Comparison of ENCODE assay signal across 22 cellular contexts in the genomic region with DNA sequence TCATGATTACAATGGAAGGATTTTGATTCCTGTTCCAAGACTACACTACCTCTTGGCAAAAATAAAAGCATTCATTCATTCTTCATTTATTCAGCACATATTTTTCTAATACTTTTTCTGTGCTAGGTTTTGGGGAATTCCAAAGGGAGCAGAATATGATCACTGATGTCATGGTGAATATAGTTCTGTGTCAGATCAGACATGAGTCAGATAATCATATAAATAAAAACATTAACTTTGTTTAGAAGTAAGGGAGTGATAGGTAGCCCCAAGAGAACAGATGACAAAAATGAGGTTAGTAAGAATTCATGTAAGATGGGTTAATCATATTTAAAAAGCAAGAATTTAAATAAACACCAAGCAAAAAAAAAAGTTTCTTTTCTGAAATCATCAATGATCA.
DNase-seq lines count a peak whose midpoint lies in the region; ATAC-seq, FAIRE-seq and TF ChIP-seq lines count a peak whose summit lies in the region.
"Had no signal": no experiment of that assay in that cellular context is flagged by ENCODE, and none has a peak within 500 bp of the region (broad histone marks: within the 10 kb centered on the region; RNA-seq: fewer than 3 reads in every experiment).

No MANE protein-coding gene starts in this region.

- H3K36me3 Mint-ChIP-seq in activated T-cell treated with anti-CD3 and anti-CD28 coated beads, Interleukin-2, amount 50 U/mL, for 72 hours (ENCODE audit: insufficient read depth in 2 of 2) = no peaks in the 10 kb centered on the region
- no peaks in the 10 kb centered on the region for H3K36me3 Mint-ChIP-seq in stimulated activated effector memory CD8-positive, alpha-beta T cell treated with anti-CD3 and anti-CD28 coated beads, Interleukin-12 subunit alpha, Interleukin-12 subunit beta, amount 100 ng/mL, for 72 hours

- H3K9me3 Mint-ChIP-seq in activated T-cell treated with anti-CD3 and anti-CD28 coated beads, Interleukin-2, amount 50 U/mL, for 72 hours = no peaks in the 10 kb centered on the region
- no peaks in the 10 kb centered on the region for H3K9me3 Mint-ChIP-seq in stimulated activated effector memory CD8-positive, alpha-beta T cell treated with anti-CD3 and anti-CD28 coated beads, Interleukin-12 subunit alpha, Interleukin-12 subunit beta, amount 100 ng/mL, for 72 hours
- H3K9me3 Mint-ChIP-seq: HFFc6 had no signal

- peaks cover 8% of the 10 kb centered on the region for H3K4me1 Mint-ChIP-seq in activated T-cell treated with anti-CD3 and anti-CD28 coated beads, Interleukin-2, amount 50 U/mL, for 72 hours (ENCODE audit: low read depth)
- peaks cover 6% of the 10 kb centered on the region for H3K4me1 Mint-ChIP-seq in stimulated activated effector memory CD8-positive, alpha-beta T cell treated with anti-CD3 and anti-CD28 coated beads, Interleukin-12 subunit alpha, Interleukin-12 subunit beta, amount 100 ng/mL, for 72 hours
- H3K4me1 Mint-ChIP-seq: B cell had no signal

- H3K27me3 Mint-ChIP-seq in activated T-cell treated with anti-CD3 and anti-CD28 coated beads, Interleukin-2, amount 50 U/mL, for 72 hours (ENCODE audit: low read depth) = no peaks in the 10 kb centered on the region
- H3K27me3 Mint-ChIP-seq: B cell had no signal

- no peak for TF ChIP-seq CTCF in fibroblast of mammary gland (conservative IDR thresholded peaks at IDR 0.05; ENCODE audit: control insufficient read depth, insufficient read depth, low read depth, low read length)

- DNase-seq in activated T-cell treated with anti-CD3 and anti-CD28 coated beads, Interleukin-2, amount 50 U/mL, for 72 hours = no peak
- DNase-seq in activated T-cell treated with anti-CD3 and anti-CD28 coated beads, Interleukin-2, amount 50 U/mL, for 48 hours = no peak
- DNase-seq in NCI-H128 (lab: John Stamatoyannopoulos, UW; ENCODE audit: unreplicated experiment) (peak; percentile 0), fibroblast of mammary gland (ENCODE audit: low read depth) (peak; percentile 36), DMS114 treated with DMSO at 0.1 percent for 48 hours (lab: John Stamatoyannopoulos, UW; ENCODE audit: unreplicated experiment) (no peak), urothelium cell line (ENCODE audit: low spot score) (no peak)
- DNase-seq in stimulated activated effector memory CD8-positive, alpha-beta T cell treated with anti-CD3 and anti-CD28 coated beads, Interleukin-12 subunit alpha, Interleukin-12 subunit beta, amount 100 ng/mL, for 72 hours (ENCODE audit: low spot score in 2 of 2) = no peak
- no peak for DNase-seq in activated CD8-positive, alpha-beta memory T cell treated with anti-CD3 and anti-CD28 coated beads, Interleukin-2, amount 50 U/mL, for 48 hours
- DNase-seq: DMS79, H7, HFFc6, KBM-7, MV-4-11, NCI-H1105 treated with DMSO at 0.1 percent for 48 hours, NCI-H187, NCI-H2107, NCI-H446 treated with DMSO at 0.1 percent for 48 hours, NCI-H526 treated with DMSO at 0.1 percent for 48 hours, Right ventricle myocardium superior had no signal

- peak overlapping the region; percentile 65 for H3K27ac Mint-ChIP-seq in activated T-cell treated with anti-CD3 and anti-CD28 coated beads, Interleukin-2, amount 50 U/mL, for 72 hours
- H3K27ac Mint-ChIP-seq in stimulated activated effector memory CD8-positive, alpha-beta T cell treated with anti-CD3 and anti-CD28 coated beads, Interleukin-12 subunit alpha, Interleukin-12 subunit beta, amount 100 ng/mL, for 72 hours = peak overlapping the region; percentile 48
- H3K27ac Mint-ChIP-seq: B cell, HFFc6 had no signal

- FAIRE-seq in urothelium cell line (lab: Jason Lieb, UNC) = no peak
- FAIRE-seq: D721Med, HepG2 had no signal

- H3K4me3 Mint-ChIP-seq in activated T-cell treated with anti-CD3 and anti-CD28 coated beads, Interleukin-2, amount 50 U/mL, for 72 hours = no peak overlapping the region
- no peak overlapping the region for H3K4me3 Mint-ChIP-seq in stimulated activated effector memory CD8-positive, alpha-beta T cell treated with anti-CD3 and anti-CD28 coated beads, Interleukin-12 subunit alpha, Interleukin-12 subunit beta, amount 100 ng/mL, for 72 hours
- H3K4me3 Mint-ChIP-seq: B cell, HFFc6 had no signal

- H3K4me3 ChIP-seq in fibroblast of mammary gland (ENCODE audit: control insufficient read depth, low read depth, low read length) = no peak overlapping the region

- peak in 1 of 2 donors; percentile 23 for ATAC-seq in activated T-cell treated with anti-CD3 and anti-CD28 coated beads, Interleukin-2, amount 50 U/mL, for 72 hours (replicated peaks in 1 of 2)
- ATAC-seq in stimulated activated effector memory CD8-positive, alpha-beta T cell treated with anti-CD3 and anti-CD28 coated beads, Interleukin-12 subunit alpha, Interleukin-12 subunit beta, amount 100 ng/mL, for 72 hours = peak; percentile 54
- ATAC-seq: HepG2 had no signal

Comparison
In these comparisons a context has a peak if more than half of its experiments do, and no peak if none do; other contexts are left out.
1. DNase-seq: peak in NCI-H128 (single experiment) and fibroblast of mammary gland (single experiment); none in activated T-cell treated with anti-CD3 and anti-CD28 coated beads, Interleukin-2, amount 50 U/mL, for 72 hours (0 of 2), activated T-cell treated with anti-CD3 and anti-CD28 coated beads, Interleukin-2, amount 50 U/mL, for 48 hours (0 of 2), stimulated activated effector memory CD8-positive, alpha-beta T cell treated with anti-CD3 and anti-CD28 coated beads, Interleukin-12 subunit alpha, Interleukin-12 subunit beta, amount 100 ng/mL, for 72 hours (0 of 2), activated CD8-positive, alpha-beta memory T cell treated with anti-CD3 and anti-CD28 coated beads, Interleukin-2, amount 50 U/mL, for 48 hours (single experiment), DMS114 treated with DMSO at 0.1 percent for 48 hours (single experiment) and urothelium cell line (single experiment).